In the genomic region with DNA sequence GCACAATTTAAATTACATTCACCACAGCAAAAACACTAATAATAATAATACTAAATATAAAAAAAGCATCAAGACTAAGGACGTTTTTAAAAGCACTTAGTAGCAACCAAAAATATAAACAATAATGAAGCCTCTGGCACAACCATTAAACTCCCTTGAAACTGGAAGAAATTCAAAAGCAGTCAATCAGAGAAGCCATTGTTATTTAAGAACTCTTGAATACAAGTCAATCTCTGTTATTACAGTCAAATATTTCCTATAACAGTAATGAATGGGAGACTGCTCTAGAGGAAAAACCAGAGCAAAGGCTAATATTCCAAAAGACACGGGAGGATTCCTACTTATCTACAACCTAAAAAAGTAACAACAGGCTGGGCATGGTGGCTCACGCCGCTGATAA, we compare ENCODE assay signal across 21 cellular contexts.
"Had no signal": no experiment of that assay in that cellular context is flagged by ENCODE, and none has a peak within 500 bp of the region (broad histone marks: within the 10 kb centered on the region; RNA-seq: fewer than 3 reads in every experiment).

No MANE protein-coding gene starts in this region.

- H3K4me1 Mint-ChIP-seq: activated CD8-positive, alpha-beta memory T cell treated with anti-CD3 and anti-CD28 coated beads, Interleukin-2, amount 10 ng/mL, durations not matched to agents 7 days and 5 days had no signal

- H3K4me3 ChIP-seq: cardiac muscle cell, neural progenitor cell, prostate gland, smooth muscle cell, tibial artery had no signal

- H3K4me3 Mint-ChIP-seq: activated B cell treated with CpG ODN at 0.5 μM for 24 hours; activated CD4-positive, alpha-beta memory T cell treated with anti-CD3 and anti-CD28 coated beads for 36 hours; activated CD8-positive, alpha-beta memory T cell treated with anti-CD3 and anti-CD28 coated beads, Interleukin-2, amount 10 ng/mL, durations not matched to agents 7 days and 5 days; activated naive CD8-positive, alpha-beta T cell treated with anti-CD3 and anti-CD28 coated beads for 36 hours; activated T-helper 17 cell treated with anti-CD3 and anti-CD28 coated beads, Interleukin-2, amount 50 U/mL, for 72 hours; effector memory CD8-positive, alpha-beta T cell; naive thymus-derived CD4-positive, alpha-beta T cell; neural progenitor cell had no signal

- H3K36me3 ChIP-seq: cardiac muscle cell, neural progenitor cell, prostate gland, tibial artery had no signal

- ATAC-seq: activated CD8-positive, alpha-beta memory T cell treated with anti-CD3 and anti-CD28 coated beads, Interleukin-2, amount 10 ng/mL, durations not matched to agents 7 days and 5 days; activated T-helper 17 cell treated with anti-CD3 and anti-CD28 coated beads, Interleukin-2, amount 50 U/mL, for 72 hours; effector memory CD8-positive, alpha-beta T cell; foreskin keratinocyte; naive thymus-derived CD4-positive, alpha-beta T cell; sciatic nerve had no signal

- H3K9me3 ChIP-seq: prostate gland had no signal

- H3K4me1 ChIP-seq: neural progenitor cell, prostate gland had no signal

- DNase-seq: activated B cell treated with CpG ODN at 0.5 μM for 24 hours; activated CD4-positive, alpha-beta memory T cell treated with anti-CD3 and anti-CD28 coated beads for 36 hours; activated CD4-positive, alpha-beta T cell treated with anti-CD3 and anti-CD28 coated beads for 4 hours; activated CD8-positive, alpha-beta memory T cell treated with anti-CD3 and anti-CD28 coated beads, Interleukin-2, amount 10 ng/mL, durations not matched to agents 7 days and 5 days; activated naive CD4-positive, alpha-beta T cell; activated naive CD8-positive, alpha-beta T cell treated with anti-CD3 and anti-CD28 coated beads for 36 hours; activated T-cell treated with anti-CD3 and anti-CD28 coated beads, Interleukin-2, amount 50 U/mL, for 1 hour; amniotic stem cell; dermis blood vessel endothelial cell; effector memory CD8-positive, alpha-beta T cell; foreskin keratinocyte; head of caudate nucleus; naive thymus-derived CD4-positive, alpha-beta T cell; stimulated activated naive CD4-positive, alpha-beta T cell; tibial artery had no signal

- H3K27ac Mint-ChIP-seq: activated B cell treated with CpG ODN at 0.5 μM for 24 hours; activated CD4-positive, alpha-beta memory T cell treated with anti-CD3 and anti-CD28 coated beads for 36 hours; activated CD8-positive, alpha-beta memory T cell treated with anti-CD3 and anti-CD28 coated beads, Interleukin-2, amount 10 ng/mL, durations not matched to agents 7 days and 5 days; activated naive CD8-positive, alpha-beta T cell treated with anti-CD3 and anti-CD28 coated beads for 36 hours; activated T-helper 17 cell treated with anti-CD3 and anti-CD28 coated beads, Interleukin-2, amount 50 U/mL, for 72 hours; neural progenitor cell had no signal
